In genomic region chr19:7478843-7479227, GRCh38 we compare ENCODE assay signal across 2 cellular contexts.
TF ChIP-seq lines count a peak whose summit lies in the region.

No MANE protein-coding gene starts in this region.

TF ChIP-seq in SK-N-SH, 30 proteins besides CTCF, POLR2A, EP300 and RAD21:
- TF ChIP-seq, protein P1, sequence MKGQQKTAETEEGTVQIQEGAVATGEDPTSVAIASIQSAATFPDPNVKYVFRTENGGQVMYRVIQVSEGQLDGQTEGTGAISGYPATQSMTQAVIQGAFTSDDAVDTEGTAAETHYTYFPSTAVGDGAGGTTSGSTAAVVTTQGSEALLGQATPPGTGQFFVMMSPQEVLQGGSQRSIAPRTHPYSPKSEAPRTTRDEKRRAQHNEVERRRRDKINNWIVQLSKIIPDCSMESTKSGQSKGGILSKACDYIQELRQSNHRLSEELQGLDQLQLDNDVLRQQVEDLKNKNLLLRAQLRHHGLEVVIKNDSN (IDR thresholded peaks at IDR 0.05; ENCODE audit: borderline replicate concordance, low read depth): no peak
- no peak for TF ChIP-seq USF2 (IDR thresholded peaks at IDR 0.05; ENCODE audit: borderline replicate concordance, low read depth, low read length)
- TF ChIP-seq, protein P2, sequence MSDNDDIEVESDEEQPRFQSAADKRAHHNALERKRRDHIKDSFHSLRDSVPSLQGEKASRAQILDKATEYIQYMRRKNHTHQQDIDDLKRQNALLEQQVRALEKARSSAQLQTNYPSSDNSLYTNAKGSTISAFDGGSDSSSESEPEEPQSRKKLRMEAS (IDR thresholded peaks at IDR 0.05; ENCODE audit: low read depth): no peak
- no peak for TF ChIP-seq NRF1 (IDR thresholded peaks at IDR 0.05; ENCODE audit: low read depth, low read length)
- TF ChIP-seq, protein P3, sequence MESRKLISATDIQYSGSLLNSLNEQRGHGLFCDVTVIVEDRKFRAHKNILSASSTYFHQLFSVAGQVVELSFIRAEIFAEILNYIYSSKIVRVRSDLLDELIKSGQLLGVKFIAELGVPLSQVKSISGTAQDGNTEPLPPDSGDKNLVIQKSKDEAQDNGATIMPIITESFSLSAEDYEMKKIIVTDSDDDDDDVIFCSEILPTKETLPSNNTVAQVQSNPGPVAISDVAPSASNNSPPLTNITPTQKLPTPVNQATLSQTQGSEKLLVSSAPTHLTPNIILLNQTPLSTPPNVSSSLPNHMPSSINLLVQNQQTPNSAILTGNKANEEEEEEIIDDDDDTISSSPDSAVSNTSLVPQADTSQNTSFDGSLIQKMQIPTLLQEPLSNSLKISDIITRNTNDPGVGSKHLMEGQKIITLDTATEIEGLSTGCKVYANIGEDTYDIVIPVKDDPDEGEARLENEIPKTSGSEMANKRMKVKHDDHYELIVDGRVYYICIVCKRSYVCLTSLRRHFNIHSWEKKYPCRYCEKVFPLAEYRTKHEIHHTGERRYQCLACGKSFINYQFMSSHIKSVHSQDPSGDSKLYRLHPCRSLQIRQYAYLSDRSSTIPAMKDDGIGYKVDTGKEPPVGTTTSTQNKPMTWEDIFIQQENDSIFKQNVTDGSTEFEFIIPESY (IDR thresholded peaks at IDR 0.05; ENCODE audit: borderline replicate concordance, low read depth): no peak
- TF ChIP-seq EZH2phosphoT487 (IDR thresholded peaks at IDR 0.05; ENCODE audit: borderline replicate concordance, low read depth): no peak
- TF ChIP-seq TAF1 (IDR thresholded peaks at IDR 0.05; ENCODE audit: borderline replicate concordance, low read depth, low read length): no peak
- no peak for TF ChIP-seq IRF3 (IDR thresholded peaks at IDR 0.05; ENCODE audit: low read depth, low read length)
- TF ChIP-seq POLR2AphosphoS5 (IDR thresholded peaks at IDR 0.05; ENCODE audit: low read depth, low read length): no peak
- no peak for TF ChIP-seq MEF2A (IDR thresholded peaks at IDR 0.05; ENCODE audit: borderline replicate concordance, low read depth)
- TF ChIP-seq TEAD4 (IDR thresholded peaks at IDR 0.05; ENCODE audit: borderline replicate concordance, insufficient read depth): no peak
- no peak for TF ChIP-seq JUND (IDR thresholded peaks at IDR 0.05)
- no peak for TF ChIP-seq YY1 (IDR thresholded peaks at IDR 0.05; ENCODE audit: low read depth)
- TF ChIP-seq RXRA (IDR thresholded peaks at IDR 0.05; ENCODE audit: borderline replicate concordance, low read depth): no peak
- no peak for TF ChIP-seq FOXJ3 (CRISPR knock-in tag; IDR thresholded peaks at IDR 0.05)
- no peak for TF ChIP-seq ELF1 (IDR thresholded peaks at IDR 0.05)

TF ChIP-seq in SK-N-SH treated with all-trans-retinoic acid at 6 μM for 48 hours, 23 proteins besides CTCF, POLR2A, EP300 and RAD21 (continued from another document):
- TF ChIP-seq, protein P4, sequence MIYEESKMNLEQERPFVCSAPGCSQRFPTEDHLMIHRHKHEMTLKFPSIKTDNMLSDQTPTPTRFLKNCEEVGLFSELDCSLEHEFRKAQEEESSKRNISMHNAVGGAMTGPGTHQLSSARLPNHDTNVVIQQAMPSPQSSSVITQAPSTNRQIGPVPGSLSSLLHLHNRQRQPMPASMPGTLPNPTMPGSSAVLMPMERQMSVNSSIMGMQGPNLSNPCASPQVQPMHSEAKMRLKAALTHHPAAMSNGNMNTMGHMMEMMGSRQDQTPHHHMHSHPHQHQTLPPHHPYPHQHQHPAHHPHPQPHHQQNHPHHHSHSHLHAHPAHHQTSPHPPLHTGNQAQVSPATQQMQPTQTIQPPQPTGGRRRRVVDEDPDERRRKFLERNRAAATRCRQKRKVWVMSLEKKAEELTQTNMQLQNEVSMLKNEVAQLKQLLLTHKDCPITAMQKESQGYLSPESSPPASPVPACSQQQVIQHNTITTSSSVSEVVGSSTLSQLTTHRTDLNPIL (CRISPR knock-in tag; IDR thresholded peaks at IDR 0.05; ENCODE audit: low read depth): no peak
- TF ChIP-seq PPARA (CRISPR knock-in tag; IDR thresholded peaks at IDR 0.05; ENCODE audit: borderline replicate concordance) (no peak), CSRNP3 (CRISPR knock-in tag; IDR thresholded peaks at IDR 0.05) (no peak), ZNF8 (CRISPR knock-in tag; IDR thresholded peaks at IDR 0.05) (no peak), ZFP30 (CRISPR knock-in tag; IDR thresholded peaks at IDR 0.05) (no peak), PATZ1 (CRISPR knock-in tag; IDR thresholded peaks at IDR 0.05; ENCODE audit: borderline replicate concordance) (no peak), TSHZ2 (CRISPR knock-in tag; IDR thresholded peaks at IDR 0.05) (no peak), RARB (CRISPR knock-in tag; IDR thresholded peaks at IDR 0.05) (no peak), ISL1 (CRISPR knock-in tag; IDR thresholded peaks at IDR 0.05) (no peak), ESRRG (CRISPR knock-in tag; IDR thresholded peaks at IDR 0.05) (no peak), BACH2 (CRISPR knock-in tag; IDR thresholded peaks at IDR 0.05; ENCODE audit: borderline replicate concordance) (no peak), GLIS3 (CRISPR knock-in tag; IDR thresholded peaks at IDR 0.05) (no peak), ZNF565 (CRISPR knock-in tag; conservative IDR thresholded peaks at IDR 0.05; ENCODE audit: low read depth) (no peak), OSR1 (CRISPR knock-in tag; IDR thresholded peaks at IDR 0.05) (no peak), TOX (CRISPR knock-in tag; IDR thresholded peaks at IDR 0.05; ENCODE audit: borderline replicate concordance) (no peak), CSDC2 (CRISPR knock-in tag; IDR thresholded peaks at IDR 0.05) (no peak), ARNTL (CRISPR knock-in tag; IDR thresholded peaks at IDR 0.05; ENCODE audit: borderline replicate concordance, low read depth) (no peak), SNAI2 (CRISPR knock-in tag; IDR thresholded peaks at IDR 0.05) (no peak)
